8 cellular contexts compared by ENCODE assay signal in genomic region chr3:179450901-179451334, GRCh38. TPM values are rescaled to one million over a fixed set of nuclear protein-coding genes. Genes with fewer than 3 reads are reported as not detected.
DNase-seq lines count a peak whose midpoint lies in the region; ATAC-seq, FAIRE-seq and TF ChIP-seq lines count a peak whose summit lies in the region.

No MANE protein-coding gene starts in this region.

- ATAC-seq in GM18519 (IDR thresholded peaks at IDR 0.05; ENCODE audit: low FRiP score, unreplicated experiment): peak; percentile 32
- ATAC-seq in HG03045 (IDR thresholded peaks at IDR 0.05; ENCODE audit: unreplicated experiment): peak; percentile 46
- ATAC-seq in RWPE2 (ENCODE audit: low read depth): peak; percentile 26
- ATAC-seq in upper lobe of right lung: peak; percentile 89

- peak overlapping the region; percentile 82; the same call in 1 of the 2 replicates for H4K8ac ChIP-seq in H1 (ENCODE audit: extremely low read depth, insufficient read depth, low read length)

- peak overlapping the region; percentile 88 for H2AFZ ChIP-seq in ACC112 (ENCODE audit: low read length, unreplicated experiment)
- H2AFZ ChIP-seq in H1 (ENCODE audit: low read length): peak overlapping the region; percentile 21; the same call in 1 of the 2 replicates

- H2BK15ac ChIP-seq in H1 (ENCODE audit: low read length): no peak overlapping the region

- H3K27ac ChIP-seq in ACC112 (ENCODE audit: low read depth, low read length): peak overlapping the region; percentile 97
- H3K27ac ChIP-seq in RWPE2 (ENCODE audit: poor library complexity, severe bottlenecking): peak overlapping the region; percentile 49
- no peak overlapping the region for H3K27ac ChIP-seq in H1 (ENCODE audit: low read depth, low read length)
- peak overlapping the region; percentile 90 for H3K27ac ChIP-seq in upper lobe of right lung

- H3K4me3 ChIP-seq in ACC112 (ENCODE audit: low read depth, low read length) (peak overlapping the region; percentile 96), RWPE2 (ENCODE audit: severe bottlenecking) (peak overlapping the region; percentile 84), H1 (ENCODE audit: extremely low read depth in 1 of 4, insufficient read depth in 2 of 4, low read depth in 3 of 4, low read length in 4 of 4) (peak overlapping the region; percentile 45 to 85 (median 80)), upper lobe of right lung (peak overlapping the region; percentile 70)

- peak overlapping the region; percentile 41 to 87 (median 70); a peak in 6 of 7 replicates for H3K9ac ChIP-seq in H1 (replicated peaks in 1 of 4; ENCODE audit: extremely low read depth in 1 of 4, low read depth in 3 of 4, low read length in 3 of 4)

- intact Hi-C loops in upper lobe of right lung (cut with DNase I): no loop called here

- H3K79me1 ChIP-seq in H1 (ENCODE audit: low read depth, low read length): 0 out of 2 replicates have a peak, but pooled peaks cover 2% of the 10 kb centered on the region

- H4K20me1 ChIP-seq in H1 (replicated peaks in 1 of 2; ENCODE audit: control insufficient read depth in 1 of 2, insufficient read depth in 2 of 2, low read length in 2 of 2): peaks cover 0 to 4% of the 10 kb centered on the region in 2 experiments

- peak overlapping the region; percentile 92 for H3K27ac Mint-ChIP-seq in mesothelial cell of epicardium

- no peak overlapping the region for H4K91ac ChIP-seq in H1 (replicated peaks; ENCODE audit: insufficient read length, low read length)

- H3K4me1 ChIP-seq in ACC112 (ENCODE audit: control insufficient read depth, insufficient read depth, low read length, unreplicated experiment): peaks cover 44% of the 10 kb centered on the region
- peaks cover 11% of the 10 kb centered on the region for H3K4me1 ChIP-seq in RWPE2 (ENCODE audit: insufficient read depth, poor library complexity, severe bottlenecking)
- peaks cover 2 to 8% (median 4%) of the 10 kb centered on the region in 4 experiments; a peak in 4 of 7 replicates for H3K4me1 ChIP-seq in H1 (replicated peaks in 1 of 4; ENCODE audit: control insufficient read depth in 3 of 4, insufficient read depth in 4 of 4, low read length in 3 of 4)
- H3K4me1 ChIP-seq in upper lobe of right lung: peaks cover 19% of the 10 kb centered on the region

- no peak overlapping the region for H2AK5ac ChIP-seq in H1 (ENCODE audit: low read depth, low read length)

- H3K4me2 ChIP-seq in H1 (ENCODE audit: insufficient read depth in 1 of 2, low read depth in 2 of 2, low read length in 2 of 2): peak overlapping the region; percentile 81 to 92

- no peak for DNase-seq in RWPE2 (ENCODE audit: low spot score)
- DNase-seq in H1 (ENCODE audit: low read depth in 1 of 2, low spot score in 2 of 2): no peak
- no peak for DNase-seq in mesothelial cell of epicardium (ENCODE audit: low spot score in 2 of 2, unreplicated experiment in 2 of 2)
- DNase-seq in upper lobe of right lung: no peak
- no peak for DNase-seq in GM19238 (ENCODE audit: insufficient read length, low spot score)

- H3K23me2 ChIP-seq in H1 (ENCODE audit: low read depth, low read length): peaks cover 3% of the 10 kb centered on the region; the same call in 1 of the 2 replicates

- H3K56ac ChIP-seq in H1 (replicated peaks; ENCODE audit: insufficient read length, low read depth, low read length): peak overlapping the region; percentile 48

- TF ChIP-seq POLR2A in H1 (IDR thresholded peaks at IDR 0.05; ENCODE audit: control extremely low read depth in 1 of 2, low read depth in 2 of 2, low read length in 2 of 2): no peak

- peaks cover 54% of the 10 kb centered on the region for H3K4me1 Mint-ChIP-seq in mesothelial cell of epicardium

- H3K36me3 Mint-ChIP-seq in mesothelial cell of epicardium: no peaks in the 10 kb centered on the region

- no peak overlapping the region for H3K14ac ChIP-seq in H1 (ENCODE audit: insufficient read length)

- H3K9me3 ChIP-seq in RWPE2 (ENCODE audit: severe bottlenecking) (no peaks in the 10 kb centered on the region), H1 (ENCODE audit: insufficient read depth in 2 of 2, low read depth in 1 of 2, low read length in 1 of 2) (no peaks in the 10 kb centered on the region), upper lobe of right lung (no peaks in the 10 kb centered on the region)

- POLR2A ChIA-PET in H1 (lab: Charles Lee; ENCODE audit: partially characterized antibody): interaction anchor here (0.6 to 2.2 kb wide), 5 partner anchors 12 to 410 kb away, joined by 3 to 11 read pairs (median 3); partner anchors contain the start of genes ACTL6A and ZNF639

- 4% methylated on average over 20 of the region's 57 CpGs; no CpG with 5 or more reads in 1 of the 2 experiments for whole genome bisulfite sequencing in H1 (ENCODE audit: extremely low coverage in 1 of 2, insufficient coverage in 1 of 2, insufficient read length in 1 of 2, insufficient replicate concordance in 2 of 2, low coverage in 1 of 2, low lambda C conversion rate in 2 of 2, missing lambda C conversion rate in 1 of 2), 2 experiments

- H3K36me3 ChIP-seq in ACC112 (ENCODE audit: insufficient read depth, low read length) (0 out of 2 replicates have a peak, but pooled peaks cover 4% of the 10 kb centered on the region), RWPE2 (ENCODE audit: low read depth) (no peaks in the 10 kb centered on the region; the same call in 1 of the 2 replicates), H1 (ENCODE audit: control insufficient read depth in 2 of 4, insufficient read depth in 4 of 4, low read length in 3 of 4) (no peaks in the 10 kb centered on the region), upper lobe of right lung (no peaks in the 10 kb centered on the region)

- no peaks in the 10 kb centered on the region for H3K9me3 Mint-ChIP-seq in mesothelial cell of epicardium

- peak overlapping the region; percentile 86 for H3K4me3 Mint-ChIP-seq in mesothelial cell of epicardium

- H2BK5ac ChIP-seq in H1 (ENCODE audit: low read depth, low read length): no peak overlapping the region

- peaks cover 51% of the 10 kb centered on the region for H3K79me2 ChIP-seq in ACC112 (ENCODE audit: control insufficient read depth, insufficient read depth, low read length, unreplicated experiment)
- 0 out of 4 replicates have a peak, but pooled peaks cover 0 to 5% of the 10 kb centered on the region in 2 experiments for H3K79me2 ChIP-seq in H1 (ENCODE audit: control insufficient read depth in 1 of 2, insufficient read depth in 2 of 2, low read length in 2 of 2)

- H2BK12ac ChIP-seq in H1 (ENCODE audit: low read depth, low read length): no peak overlapping the region

- peaks cover 2% of the 10 kb centered on the region for H3K27me3 Mint-ChIP-seq in mesothelial cell of epicardium (ENCODE audit: low read depth)

- TF ChIP-seq CTCF in RWPE2 (IDR thresholded peaks at IDR 0.05; ENCODE audit: poor library complexity, severe bottlenecking) (no peak), H1 (IDR thresholded peaks at IDR 0.05; ENCODE audit: control extremely low read depth in 1 of 3, insufficient read depth in 1 of 3, low read depth in 1 of 3, low read length in 3 of 3) (no peak), mesothelial cell of epicardium (IDR thresholded peaks at IDR 0.05; ENCODE audit: unreplicated experiment) (no peak), upper lobe of right lung (IDR thresholded peaks at IDR 0.05) (no peak)

- H3K23ac ChIP-seq in H1 (ENCODE audit: insufficient read length): no peak overlapping the region

- no peak overlapping the region for H2BK120ac ChIP-seq in H1 (replicated peaks; ENCODE audit: low read depth, low read length)

- CTCF ChIA-PET in H1 (lab: Charles Lee; ENCODE audit: partially characterized antibody): interaction anchor here (0.9 to 1.6 kb wide), 4 partner anchors 12 to 112 kb away, joined by 3 to 7 read pairs (median 4); partner anchors contain the start of gene ACTL6A

- H3K27me3 ChIP-seq in ACC112 (ENCODE audit: insufficient read depth, low read length) (no peaks in the 10 kb centered on the region), RWPE2 (ENCODE audit: insufficient read depth, poor library complexity, severe bottlenecking) (no peaks in the 10 kb centered on the region), H1 (replicated peaks in 1 of 4; ENCODE audit: control insufficient read depth in 3 of 4, extremely low read depth in 1 of 4, insufficient read depth in 3 of 4, low read length in 3 of 4) (peaks cover 0 to 10% (median 0%) of the 10 kb centered on the region in 4 experiments; a peak in 2 of 7 replicates), upper lobe of right lung (no peaks in the 10 kb centered on the region)

- no peak for TF ChIP-seq EP300 in H1 (IDR thresholded peaks at IDR 0.05; ENCODE audit: borderline replicate concordance in 1 of 2, low read depth in 2 of 2, low read length in 2 of 2)

- FAIRE-seq in H1 (lab: Jason Lieb, UNC): no peak

- H3K4ac ChIP-seq in H1 (replicated peaks; ENCODE audit: insufficient read length, low read depth, low read length): no peak overlapping the region

- H3K18ac ChIP-seq in H1 (ENCODE audit: extremely low read depth, low read length): no peak overlapping the region; the same call in 1 of the 2 replicates

- H2BK20ac ChIP-seq in H1 (ENCODE audit: low read length): no peak overlapping the region

- TF ChIP-seq RAD21 in H1 (IDR thresholded peaks at IDR 0.05 in 1 of 2, conservative IDR thresholded peaks at IDR 0.05 in 1 of 2; ENCODE audit: low read depth in 2 of 2, low read length in 2 of 2): no peak

- no peak overlapping the region for H4K5ac ChIP-seq in H1 (ENCODE audit: insufficient read length, low read depth, low read length)

TF ChIP-seq in H1, 55 proteins besides CTCF, POLR2A, EP300 and RAD21 (continues in another document):
- TF ChIP-seq TCF12 (IDR thresholded peaks at IDR 0.05; ENCODE audit: low read depth, low read length) (no peak), SIN3A (conservative IDR thresholded peaks at IDR 0.05 in 1 of 2, IDR thresholded peaks at IDR 0.05 in 1 of 2; ENCODE audit: low read depth in 1 of 2, low read length in 2 of 2) (0 out of 4 replicates have a peak, but pooled peaks of 1 of the 2 experiments have one; percentile 16)

RNA-seq across cellular contexts. Expression of gene GNB4, which starts 0.4 kb away (rescaled TPM):
- total RNA-seq in H1 (2021; fragmentation: NEBNext Ultra II Directional; extraction: Animal tissue kit (Norgen Biotek cat#: 25700)): 26.1 and 29.2 TPM in 2 replicates
- polyA plus RNA-seq in H1 (2011; rRNA removed): 8.7 and 13.4 TPM in 2 replicates
- polyA plus RNA-seq in H1 (2011; cell fraction: cytosol; rRNA removed): 10.8 TPM
- 5.0 TPM for polyA plus RNA-seq in H1 (2011; cell fraction: nucleus; rRNA removed)
- 11.7 to 19.7 TPM (median 14.2 TPM) in 4 replicates for polyA plus RNA-seq in H1 (2012, experiment 1 of 2)
- 1.7 TPM for polyA plus RNA-seq in H1 (2012, experiment 2 of 2)
- 13.9 TPM for polyA plus RNA-seq in H1 (2013, experiment 1 of 2)
- polyA plus RNA-seq in H1 (2013, experiment 2 of 2): 13.9 TPM
- 57.4 and 94.6 TPM in 2 replicates for polyA minus RNA-seq in H1 (2011; rRNA and poly(A)+ RNA removed)
- 16.0 TPM for polyA minus RNA-seq in H1 (2011; cell fraction: cytosol; rRNA and poly(A)+ RNA removed)
- polyA minus RNA-seq in H1 (2011; cell fraction: nucleus; rRNA and poly(A)+ RNA removed): 19.5 TPM
- 18.7 to 19.1 TPM (median 19.1 TPM) in 3 replicates for total RNA-seq in mesothelial cell of epicardium
- 56.6 TPM for total RNA-seq in upper lobe of right lung

Comparison
In these comparisons a context has a peak if more than half of its experiments do, and no peak if none do; other contexts are left out.
1. ATAC-seq: peak in every context shown above with its lines; median percentile 89 in upper lobe of right lung; 46 in HG03045; 32 in GM18519; 26 in RWPE2.